17 cellular contexts compared by ENCODE assay signal in genomic region chr7:146926833-146927232, GRCh38.
DNase-seq lines count a peak whose midpoint lies in the region; ATAC-seq and TF ChIP-seq lines count a peak whose summit lies in the region.
"Had no signal": no experiment of that assay in that cellular context is flagged by ENCODE, and none has a peak within 500 bp of the region (broad histone marks: within the 10 kb centered on the region; RNA-seq: fewer than 3 reads in every experiment).

No MANE protein-coding gene starts in this region.

- no peaks in the 10 kb centered on the region for H3K36me3 ChIP-seq in OCI-LY1 (ENCODE audit: insufficient read depth, low read length)

- H3K4me2 ChIP-seq in OCI-LY1 (ENCODE audit: low read length): no peak overlapping the region
- H3K4me2 ChIP-seq: GM23338 had no signal

- H3K36me3 Mint-ChIP-seq in activated naive CD8-positive, alpha-beta T cell treated with anti-CD3 and anti-CD28 coated beads, Interleukin-2, amount 50 U/mL, for 24 hours (ENCODE audit: low read depth): no peaks in the 10 kb centered on the region
- H3K36me3 Mint-ChIP-seq: IgD-negative memory B cell had no signal

- no peaks in the 10 kb centered on the region for H3K4me1 ChIP-seq in OCI-LY1 (ENCODE audit: insufficient read depth, low read length, severe bottlenecking)

- H3K27me3 ChIP-seq in OCI-LY1 (ENCODE audit: insufficient read depth, low read length): no peaks in the 10 kb centered on the region

- H3K9me3 ChIP-seq in OCI-LY1 (ENCODE audit: low read length): peaks cover 3% of the 10 kb centered on the region; the same call in 1 of the 2 replicates

- peak overlapping the region; percentile 28 for H2AFZ ChIP-seq in OCI-LY1 (ENCODE audit: low read length)
- H2AFZ ChIP-seq: GM23338 had no signal

- H3K27ac ChIP-seq in OCI-LY1 (ENCODE audit: low read depth, low read length, poor library complexity, severe bottlenecking) (no peak overlapping the region), substantia nigra (ENCODE audit: low read depth, low read length, poor library complexity, severe bottlenecking) (no peak overlapping the region)

- H3F3A ChIP-seq in OCI-LY1 (ENCODE audit: insufficient read depth, low read length): no peaks in the 10 kb centered on the region

- H3K9me3 Mint-ChIP-seq in activated naive CD8-positive, alpha-beta T cell treated with anti-CD3 and anti-CD28 coated beads, Interleukin-2, amount 50 U/mL, for 24 hours: peaks cover 6% of the 10 kb centered on the region

- H3K27me3 Mint-ChIP-seq in activated naive CD8-positive, alpha-beta T cell treated with anti-CD3 and anti-CD28 coated beads, Interleukin-2, amount 50 U/mL, for 24 hours: no peaks in the 10 kb centered on the region
- H3K27me3 Mint-ChIP-seq: B cell; CD4-positive, alpha-beta T cell; IgD-negative memory B cell had no signal

- H3K4me3 ChIP-seq in AG10803 (ENCODE audit: low read length) (no peak overlapping the region), OCI-LY1 (ENCODE audit: low read depth, low read length, poor library complexity, severe bottlenecking) (no peak overlapping the region), retinal pigment epithelial cell (ENCODE audit: low read length) (no peak overlapping the region)
- H3K4me3 ChIP-seq: GM12878, GM23338 had no signal

- H3K4me1 Mint-ChIP-seq in activated naive CD8-positive, alpha-beta T cell treated with anti-CD3 and anti-CD28 coated beads, Interleukin-2, amount 50 U/mL, for 24 hours: no peaks in the 10 kb centered on the region
- H3K4me1 Mint-ChIP-seq: B cell, GM23338, IgD-negative memory B cell had no signal

- H3K79me2 ChIP-seq in OCI-LY1 (ENCODE audit: insufficient read depth, low read length): no peaks in the 10 kb centered on the region

- H3K9me2 ChIP-seq in OCI-LY1 (ENCODE audit: low read depth, low read length): no peaks in the 10 kb centered on the region

- H4K20me1 ChIP-seq in OCI-LY1 (ENCODE audit: insufficient read depth, low read length): no peaks in the 10 kb centered on the region

- ATAC-seq in activated naive CD8-positive, alpha-beta T cell treated with anti-CD3 and anti-CD28 coated beads, Interleukin-2, amount 50 U/mL, for 24 hours: no peak
- ATAC-seq: GM12878, GM23338 had no signal

- no peak for TF ChIP-seq CTCF in AG10803 (conservative IDR thresholded peaks at IDR 0.05; ENCODE audit: low read length)
- no peak for TF ChIP-seq CTCF in OCI-LY1 (IDR thresholded peaks at IDR 0.05; ENCODE audit: low read length)
- no peak for TF ChIP-seq CTCF in retinal pigment epithelial cell (conservative IDR thresholded peaks at IDR 0.05; ENCODE audit: low read depth, low read length)

- no peak overlapping the region for H3K27ac Mint-ChIP-seq in activated naive CD8-positive, alpha-beta T cell treated with anti-CD3 and anti-CD28 coated beads, Interleukin-2, amount 50 U/mL, for 24 hours
- H3K27ac Mint-ChIP-seq: B cell; CD4-positive, alpha-beta T cell; GM23338; IgD-negative memory B cell had no signal

- DNase-seq in AG10803 (ENCODE audit: low read depth): peak; percentile 24
- DNase-seq in fibroblast of peridontal ligament (ENCODE audit: extremely low read depth): peak; percentile 8
- DNase-seq in retinal pigment epithelial cell (ENCODE audit: low read depth): peak; percentile 33
- DNase-seq in activated naive CD8-positive, alpha-beta T cell treated with anti-CD3 and anti-CD28 coated beads, Interleukin-2, amount 50 U/mL, for 24 hours: no peak
- DNase-seq in substantia nigra (lab: John Stamatoyannopoulos, UW): no peak
- DNase-seq in stimulated activated CD4-positive, alpha-beta T cell treated with anti-CD3 and anti-CD28 coated beads, Interleukin-2, amount 100 ng/mL, for 24 hours: no peak
- DNase-seq: ACHN; C1 segment of cervical spinal cord; Calu3; CD4-positive, alpha-beta T cell; DMS 273 treated with DMSO at 0.1 percent for 48 hours; H7 had no signal

- H3K9ac ChIP-seq in OCI-LY1 (ENCODE audit: low read length): no peak overlapping the region

- no peak overlapping the region for H3K4me3 Mint-ChIP-seq in activated naive CD8-positive, alpha-beta T cell treated with anti-CD3 and anti-CD28 coated beads, Interleukin-2, amount 50 U/mL, for 24 hours
- H3K4me3 Mint-ChIP-seq: B cell; CD4-positive, alpha-beta T cell; GM23338; IgD-negative memory B cell had no signal

Comparison
In these comparisons a context has a peak if more than half of its experiments do, and no peak if none do; other contexts are left out.
1. DNase-seq: peak in AG10803 (single experiment), fibroblast of peridontal ligament (single experiment) and retinal pigment epithelial cell (single experiment); none in activated naive CD8-positive, alpha-beta T cell treated with anti-CD3 and anti-CD28 coated beads, Interleukin-2, amount 50 U/mL, for 24 hours (single experiment), substantia nigra (0 of 49) and stimulated activated CD4-positive, alpha-beta T cell treated with anti-CD3 and anti-CD28 coated beads, Interleukin-2, amount 100 ng/mL, for 24 hours (0 of 2).